Comparison of ENCODE assay signal across 13 cellular contexts in genomic region chr7:101134399-101134980, GRCh38. TPM values are rescaled to one million over a fixed set of nuclear protein-coding genes. Genes with fewer than 3 reads are reported as not detected.
A peak's percentile ranks its signal among the peaks of the same experiment; 100 is the strongest.
DNase-seq lines count a peak whose midpoint lies in the region; ATAC-seq and TF ChIP-seq lines count a peak whose summit lies in the region.
"Had no signal": no experiment of that assay in that cellular context is flagged by ENCODE, and none has a peak within 500 bp of the region (broad histone marks: within the 10 kb centered on the region; RNA-seq: fewer than 3 reads in every experiment).

No MANE protein-coding gene starts in this region.

- peak overlapping the region; percentile 0 for H2AK9ac ChIP-seq in IMR-90 (replicated peaks; ENCODE audit: low read depth, low read length, poor library complexity)

- no peak overlapping the region for H4K5ac ChIP-seq in IMR-90 (ENCODE audit: low read depth, low read length)

- in situ Hi-C loops in IMR-90 (cut with MboI; ENCODE audit: low sequenced_read_pairs), result no loop called here

- peaks cover 18% of the 10 kb centered on the region; the same call in 1 of the 2 replicates for H3K4me1 ChIP-seq in IMR-90 (ENCODE audit: control insufficient read depth, insufficient read depth, low read length)

- H3K79me1 ChIP-seq in IMR-90 (ENCODE audit: low read depth in 1 of 2, low read length in 2 of 2), result peaks cover 15 to 52% of the 10 kb centered on the region in 2 experiments; a peak in 3 of 4 replicates

- H3K4me2 ChIP-seq in IMR-90 (ENCODE audit: low read depth, low read length), result no peak overlapping the region

- H3K4me3 Mint-ChIP-seq in CD14-positive monocyte (peak overlapping the region in 1 of 2 donors; percentile 42), WTC11 (peak overlapping the region; percentile 7; the same call in 1 of the 2 replicates)
- no peak overlapping the region for H3K4me3 Mint-ChIP-seq in activated CD4-positive, alpha-beta T cell treated with anti-CD3 and anti-CD28 coated beads for 36 hours
- H3K4me3 Mint-ChIP-seq: CD4-positive, alpha-beta memory T cell; natural killer cell had no signal

- POLR2A ChIA-PET in IMR-90 (lab: Charles Lee; ENCODE audit: unreplicated experiment) (interaction anchor here (0.6 kb wide), 1 partner anchor 10 kb away, joined by 4 read pairs; no protein-coding TSS in a partner anchor), WTC11 (lab: Charles Lee) (interaction anchor here (0.6 kb wide), 1 partner anchor 243 kb away, joined by 4 read pairs; no protein-coding TSS in a partner anchor)
- POLR2A ChIA-PET in activated CD4-positive, alpha-beta T cell treated with anti-CD3 and anti-CD28 coated beads for 36 hours (lab: Charles Lee), result no interaction called here

- no peak for DNase-seq in CD14-positive monocyte (ENCODE audit: low spot score)
- no peak for DNase-seq in IMR-90
- DNase-seq in WTC11 (ENCODE audit: low spot score), result no peak
- peak; percentile 29 for DNase-seq in left kidney (ENCODE audit: low read depth, low spot score)
- DNase-seq in activated CD4-positive, alpha-beta T cell treated with anti-CD3 and anti-CD28 coated beads, Interleukin-2, amount 50 U/mL, for 4 hours, result no peak
- no peak for DNase-seq in NCI-H128 (lab: John Stamatoyannopoulos, UW; ENCODE audit: unreplicated experiment)
- no peak for DNase-seq in activated CD4-positive, alpha-beta T cell treated with anti-CD3 and anti-CD28 coated beads for 36 hours
- DNase-seq: CD4-positive, alpha-beta memory T cell; natural killer cell; NCI-H1105; stimulated activated naive CD4-positive, alpha-beta T cell treated with Interleukin-2 at 50 U/mL for 16 hours had no signal

- H3K36me3 Mint-ChIP-seq in CD14-positive monocyte (peaks cover 0 to 2% of the 10 kb centered on the region in 2 donors), WTC11 (no peaks in the 10 kb centered on the region)
- no peaks in the 10 kb centered on the region for H3K36me3 Mint-ChIP-seq in activated CD4-positive, alpha-beta T cell treated with anti-CD3 and anti-CD28 coated beads for 36 hours (ENCODE audit: low read depth)
- H3K36me3 Mint-ChIP-seq: activated naive CD4-positive, alpha-beta T cell treated with anti-CD3 and anti-CD28 coated beads, Interleukin-2, amount 50 U/mL, for 72 hours; CD4-positive, alpha-beta memory T cell; natural killer cell had no signal

- no peak overlapping the region for H2AFZ ChIP-seq in IMR-90 (replicated peaks; ENCODE audit: low read length, poor library complexity)

- CTCF ChIA-PET in IMR-90 (lab: Yijun Ruan, JAX), result interaction anchor here (0.6 to 1.6 kb wide), 5 partner anchors 11 to 341 kb away, joined by 3 to 8 read pairs (median 3); no protein-coding TSS in a partner anchor
- CTCF ChIA-PET in WTC11 (lab: Charles Lee), result interaction anchor here (0.5 to 2.7 kb wide), 17 partner anchors 8 to 1794 kb away, joined by 3 to 36 read pairs (median 4); partner anchors contain the start of genes PLOD3, POP7, SERPINE1 and TRIM56
- CTCF ChIA-PET in activated CD4-positive, alpha-beta T cell treated with anti-CD3 and anti-CD28 coated beads for 36 hours (lab: Charles Lee), result interaction anchor here (0.7 to 1.8 kb wide), 6 partner anchors 10 to 251 kb away, joined by 3 to 10 read pairs (median 4); no protein-coding TSS in a partner anchor

- H3K27ac Mint-ChIP-seq in CD14-positive monocyte (peak overlapping the region; percentile 58 to 92 (median 74)), WTC11 (peak overlapping the region; percentile 55)
- H3K27ac Mint-ChIP-seq in activated CD4-positive, alpha-beta T cell treated with anti-CD3 and anti-CD28 coated beads for 36 hours, result no peak overlapping the region
- H3K27ac Mint-ChIP-seq: activated naive CD4-positive, alpha-beta T cell treated with anti-CD3 and anti-CD28 coated beads, Interleukin-2, amount 50 U/mL, for 72 hours had no signal

- H2BK120ac ChIP-seq in IMR-90 (ENCODE audit: low read depth, low read length), result peak overlapping the region; percentile 49

- dilution Hi-C loops in IMR-90 (cut with HindIII; ENCODE audit: low sequenced_read_pairs, unreplicated experiment), result no loop called here

- 0 out of 2 replicates have a peak overlapping the region, but pooled peaks have one; percentile 6 for H3K9ac ChIP-seq in IMR-90 (ENCODE audit: low read depth, low read length)

- TF ChIP-seq CTCF in CD14-positive monocyte (IDR thresholded peaks at IDR 0.05) (no peak), IMR-90 (conservative IDR thresholded peaks at IDR 0.05; ENCODE audit: low read depth, low read length) (no peak), WTC11 (IDR thresholded peaks at IDR 0.05) (no peak)

- BruUV-seq in IMR-90 (replicated peaks; lab: Mats Ljungman, UMichigan), result no TSS peak

- peak overlapping the region in 1 of 2 experiments; percentile 50; a peak in 2 of 4 replicates for H4K8ac ChIP-seq in IMR-90 (ENCODE audit: low read depth in 2 of 2, low read length in 2 of 2)

- peak overlapping the region; percentile 52; the same call in 1 of the 2 replicates for H3K4ac ChIP-seq in IMR-90 (ENCODE audit: low read depth, low read length)

- H3K27me3 Mint-ChIP-seq in CD14-positive monocyte (ENCODE audit: low read depth in 3 of 3), result peaks cover 15 to 51% (median 39%) of the 10 kb centered on the region in 3 donors
- no peaks in the 10 kb centered on the region; the same call in 1 of the 2 replicates for H3K27me3 Mint-ChIP-seq in WTC11 (ENCODE audit: low read depth)
- peaks cover 12% of the 10 kb centered on the region for H3K27me3 Mint-ChIP-seq in activated CD4-positive, alpha-beta T cell treated with anti-CD3 and anti-CD28 coated beads for 36 hours

- no peak overlapping the region for H3K4me3 ChIP-seq in IMR-90 (ENCODE audit: insufficient read depth, low read depth, low read length)

- WGBS in IMR-90 (ENCODE audit: extremely low coverage in 2 of 2, insufficient read length in 1 of 2), 2 experiments, result no CpG with 5 or more reads among the region's 6 CpGs

- H4K91ac ChIP-seq in IMR-90 (ENCODE audit: insufficient read depth, low read depth, low read length), result peak overlapping the region; percentile 44

- H2BK5ac ChIP-seq in IMR-90 (ENCODE audit: low read depth, low read length, poor library complexity, severe bottlenecking), result peak overlapping the region; percentile 14

- H3K9me3 Mint-ChIP-seq in CD14-positive monocyte (peaks cover 0 to 5% (median 0%) of the 10 kb centered on the region in 7 donors), WTC11 (no peaks in the 10 kb centered on the region)
- H3K9me3 Mint-ChIP-seq in activated CD4-positive, alpha-beta T cell treated with anti-CD3 and anti-CD28 coated beads for 36 hours (ENCODE audit: low read depth), result no peaks in the 10 kb centered on the region
- H3K9me3 Mint-ChIP-seq: activated naive CD4-positive, alpha-beta T cell treated with anti-CD3 and anti-CD28 coated beads, Interleukin-2, amount 50 U/mL, for 72 hours; natural killer cell had no signal

- no peak overlapping the region for H3K18ac ChIP-seq in IMR-90 (ENCODE audit: low read depth, low read length)

- H3K56ac ChIP-seq in IMR-90 (ENCODE audit: extremely low read depth, insufficient read depth, low read length), result peak overlapping the region; percentile 7; the same call in 1 of the 2 replicates

- peaks cover 49% of the 10 kb centered on the region for H3K36me3 ChIP-seq in IMR-90 (ENCODE audit: control insufficient read depth, insufficient read depth, low read length)

- no peaks in the 10 kb centered on the region for H3K27me3 ChIP-seq in IMR-90 (ENCODE audit: control insufficient read depth, insufficient read depth, low read length)

- peaks cover 65% of the 10 kb centered on the region for H4K20me1 ChIP-seq in IMR-90 (ENCODE audit: insufficient read depth, low read length)

- TF ChIP-seq POLR2A in IMR-90 (IDR thresholded peaks at IDR 0.05; ENCODE audit: low read depth, low read length), result peak; percentile 41

- no peak overlapping the region for H2BK15ac ChIP-seq in IMR-90 (ENCODE audit: low read depth, low read length)

- H3K9me1 ChIP-seq in IMR-90 (ENCODE audit: insufficient read depth, low read length), result peaks cover 5% of the 10 kb centered on the region

- H3K9me3 ChIP-seq in IMR-90 (ENCODE audit: control insufficient read depth, insufficient read depth, low read length), result no peaks in the 10 kb centered on the region

- H2AK5ac ChIP-seq in IMR-90 (ENCODE audit: low read depth, low read length), result no peak overlapping the region

- TF ChIP-seq RAD21 in IMR-90 (IDR thresholded peaks at IDR 0.05; ENCODE audit: low read length), result no peak

- H3K14ac ChIP-seq in IMR-90 (replicated peaks; ENCODE audit: low read depth, low read length), result 0 out of 2 replicates have a peak overlapping the region, but pooled peaks have one; percentile 48

- peak overlapping the region; percentile 26; the same call in 1 of the 2 replicates for H3K27ac ChIP-seq in IMR-90 (ENCODE audit: insufficient read depth, low read length)

- 0 out of 2 replicates have a peak overlapping the region, but pooled peaks have one; percentile 8 for H3K23ac ChIP-seq in IMR-90 (ENCODE audit: low read depth, low read length)

- ATAC-seq in IMR-90 (ENCODE audit: low read depth) (no peak), WTC11 (no peak), HG02642 (IDR thresholded peaks at IDR 0.05; ENCODE audit: poor library complexity, unreplicated experiment) (no peak)
- ATAC-seq in activated CD4-positive, alpha-beta T cell treated with anti-CD3 and anti-CD28 coated beads for 36 hours, result no peak
- ATAC-seq: activated naive CD4-positive, alpha-beta T cell treated with anti-CD3 and anti-CD28 coated beads, Interleukin-2, amount 50 U/mL, for 72 hours; natural killer cell had no signal

- H2BK20ac ChIP-seq in IMR-90 (ENCODE audit: low read depth, low read length), result no peak overlapping the region

- H3K4me1 Mint-ChIP-seq in CD14-positive monocyte (peaks cover 44% of the 10 kb centered on the region), WTC11 (peaks cover 36% of the 10 kb centered on the region)
- H3K4me1 Mint-ChIP-seq in activated CD4-positive, alpha-beta T cell treated with anti-CD3 and anti-CD28 coated beads for 36 hours, result peaks cover 41% of the 10 kb centered on the region

- intact Hi-C loops in CD14-positive monocyte (cut with micrococcal nuclease), result no loop called here
- intact Hi-C loops in IMR-90 (cut with micrococcal nuclease), result no loop called here
- intact Hi-C loops in activated CD4-positive, alpha-beta T cell treated with anti-CD3 and anti-CD28 coated beads for 36 hours (cut with DNase I, micrococcal nuclease), result no loop called here

RNA-seq across cellular contexts. Expression of gene SERPINE1, which starts 7.6 kb away (rescaled TPM):
- under 1 TPM; 0.07 to 0.16 TPM for polyA plus RNA-seq in CD14-positive monocyte
- 1,441 and 1,485 TPM in 2 replicates for total RNA-seq in IMR-90 (2012; rRNA removed)
- polyA plus RNA-seq in IMR-90 (2012; rRNA removed), result 2,783 and 2,870 TPM in 2 replicates
- polyA plus RNA-seq in IMR-90 (2012; cell fraction: cytosol; rRNA removed), result 1,325 and 1,597 TPM in 2 replicates
- 924 and 1,074 TPM in 2 replicates for polyA plus RNA-seq in IMR-90 (2012; cell fraction: nucleus; rRNA removed; ENCODE audit: low replicate concordance)
- 1.1 to 2.6 TPM (median 2.2 TPM) in 3 replicates for total RNA-seq in WTC11 (2021)
- total RNA-seq in activated CD4-positive, alpha-beta T cell treated with anti-CD3 and anti-CD28 coated beads for 36 hours, result under 1 TPM; 0.05 to 0.07 TPM
- polyA plus RNA-seq: CD4-positive, alpha-beta memory T cell had no signal

RNA-seq across cellular contexts. Expression of gene AP1S1, which starts 19.8 kb away (rescaled TPM):
- 10 to 100 TPM; 10.1 to 10.9 TPM for polyA plus RNA-seq in CD14-positive monocyte
- total RNA-seq in IMR-90 (2012; rRNA removed), result 233 and 295 TPM in 2 replicates
- polyA plus RNA-seq in IMR-90 (2012; rRNA removed), result 178 and 187 TPM in 2 replicates
- 282 and 325 TPM in 2 replicates for polyA plus RNA-seq in IMR-90 (2012; cell fraction: cytosol; rRNA removed)
- polyA plus RNA-seq in IMR-90 (2012; cell fraction: nucleus; rRNA removed; ENCODE audit: low replicate concordance), result 110 and 121 TPM in 2 replicates
- total RNA-seq in WTC11 (2021), result 60.7 to 80.0 TPM (median 78.2 TPM) in 3 replicates
- 10 to 100 TPM; 33.7 to 43.0 TPM for total RNA-seq in activated CD4-positive, alpha-beta T cell treated with anti-CD3 and anti-CD28 coated beads for 36 hours

RNA-seq across cellular contexts. Expression of gene VGF, which starts 30.9 kb away (rescaled TPM):
- polyA plus RNA-seq in CD14-positive monocyte (not detected), IMR-90 (2012; rRNA removed) (0.50 and 0.59 TPM in 2 replicates)
- total RNA-seq in IMR-90 (2012; rRNA removed) (0.18 and 0.28 TPM in 2 replicates), WTC11 (2021) (5.2 to 6.4 TPM (median 5.6 TPM) in 3 replicates)
- 0.64 and 0.82 TPM in 2 replicates for polyA plus RNA-seq in IMR-90 (2012; cell fraction: cytosol; rRNA removed)
- 0.36 and 0.83 TPM in 2 replicates for polyA plus RNA-seq in IMR-90 (2012; cell fraction: nucleus; rRNA removed; ENCODE audit: low replicate concordance)
- total RNA-seq in activated CD4-positive, alpha-beta T cell treated with anti-CD3 and anti-CD28 coated beads for 36 hours, result under 1 TPM; 0.09 to 0.11 TPM
- total RNA-seq: activated naive CD4-positive, alpha-beta T cell treated with anti-CD3 and anti-CD28 coated beads, Interleukin-2, amount 50 U/mL, for 72 hours; CD4-positive, alpha-beta memory T cell; natural killer cell had no signal
- polyA plus RNA-seq: CD4-positive, alpha-beta memory T cell had no signal

RNA-seq across cellular contexts. Expression of gene NAT16, which starts 45.6 kb away (rescaled TPM):
- not detected for polyA plus RNA-seq in CD14-positive monocyte
- total RNA-seq in IMR-90 (2012; rRNA removed), result not detected in 2 replicates
- polyA plus RNA-seq in IMR-90 (2012; rRNA removed), result 0.03 and 0.05 TPM in 2 replicates
- 0.02 and 0.04 TPM in 2 replicates for polyA plus RNA-seq in IMR-90 (2012; cell fraction: cytosol; rRNA removed)
- polyA plus RNA-seq in IMR-90 (2012; cell fraction: nucleus; rRNA removed; ENCODE audit: low replicate concordance), result 0.25 and 0.53 TPM in 2 replicates
- 0.32 to 0.62 TPM (median 0.39 TPM) in 3 replicates for total RNA-seq in WTC11 (2021)
- not detected for total RNA-seq in activated CD4-positive, alpha-beta T cell treated with anti-CD3 and anti-CD28 coated beads for 36 hours
- total RNA-seq: activated naive CD4-positive, alpha-beta T cell treated with anti-CD3 and anti-CD28 coated beads, Interleukin-2, amount 50 U/mL, for 72 hours; CD4-positive, alpha-beta memory T cell; natural killer cell had no signal
- polyA plus RNA-seq: CD4-positive, alpha-beta memory T cell had no signal

RNA-seq across cellular contexts. Expression of gene TRIM56, which starts 49.2 kb away (rescaled TPM):
- 1 to 10 TPM in 1 of 2 donors, under 1 TPM in 1; 0.66 to 1.2 TPM for polyA plus RNA-seq in CD14-positive monocyte
- total RNA-seq in IMR-90 (2012; rRNA removed), result 3.9 and 4.4 TPM in 2 replicates
- polyA plus RNA-seq in IMR-90 (2012; rRNA removed), result 4.7 and 5.9 TPM in 2 replicates
- 2.7 and 2.9 TPM in 2 replicates for polyA plus RNA-seq in IMR-90 (2012; cell fraction: cytosol; rRNA removed)
- polyA plus RNA-seq in IMR-90 (2012; cell fraction: nucleus; rRNA removed; ENCODE audit: low replicate concordance), result 10.6 and 11.6 TPM in 2 replicates
- 23.1 to 24.2 TPM (median 23.4 TPM) in 3 replicates for total RNA-seq in WTC11 (2021)
- 10 to 100 TPM; 35.3 to 40.8 TPM for total RNA-seq in activated CD4-positive, alpha-beta T cell treated with anti-CD3 and anti-CD28 coated beads for 36 hours

Comparison
In these comparisons a context has a peak if more than half of its experiments do, and no peak if none do; other contexts are left out.
1. RNA of gene SERPINE1, which starts 7.6 kb away (total RNA-seq): 1,441 to 1,485 TPM in IMR-90; 1.1 to 2.6 TPM in WTC11 and 0.05 to 0.07 TPM in activated CD4-positive, alpha-beta T cell treated with anti-CD3 and anti-CD28 coated beads for 36 hours; every median in the first group is over 100 times any median in the second.